ENCODE assay signal across 29 cellular contexts in genomic region chr14:79530555-79530954, GRCh38.
"Had no signal": no experiment of that assay in that cellular context is flagged by ENCODE, and none has a peak within 500 bp of the region (broad histone marks: within the 10 kb centered on the region; RNA-seq: fewer than 3 reads in every experiment).

No MANE protein-coding gene starts in this region.

- H3K36me3 ChIP-seq: left lung, lower lobe of right lung, ovary, right atrium auricular region, stomach, thyroid gland, transverse colon, upper lobe of left lung, vagina had no signal

- FAIRE-seq: islet of Langerhans, kidney had no signal

- ATAC-seq: left colon; left lung; lower lobe of right lung; natural killer cell; sciatic nerve; stimulated activated naive B cell treated with anti-CD40 and anti-IgM and Interleukin-4, amounts not matched to agents 10 μg/mL and 1 μg/mL and 100 μg/mL, for 72 hours; stimulated activated naive CD8-positive, alpha-beta T cell treated with anti-CD3 and anti-CD28 coated beads, Interleukin-15, Interleukin-2, amounts not matched to agents 100 U/mL and 50 U/mL, for 24 hours had no signal

- H3K9me3 Mint-ChIP-seq: nephron progenitor cell; stimulated activated naive B cell treated with anti-CD40 and anti-IgM and Interleukin-4, amounts not matched to agents 10 μg/mL and 1 μg/mL and 100 μg/mL, for 72 hours had no signal

- H3K4me1 Mint-ChIP-seq: immature natural killer cell; naive B cell; natural killer cell; stimulated activated naive B cell treated with anti-CD40 and anti-IgM and Interleukin-4, amounts not matched to agents 10 μg/mL and 1 μg/mL and 100 μg/mL, for 72 hours had no signal

- H3K27ac Mint-ChIP-seq: immature natural killer cell; naive B cell; natural killer cell; progenitor cell of endocrine pancreas; stimulated activated naive B cell treated with anti-CD40 and anti-IgM and Interleukin-4, amounts not matched to agents 10 μg/mL and 1 μg/mL and 100 μg/mL, for 72 hours had no signal

- H3K36me3 Mint-ChIP-seq: naive B cell; natural killer cell; stimulated activated naive B cell treated with anti-CD40 and anti-IgM and Interleukin-4, amounts not matched to agents 10 μg/mL and 1 μg/mL and 100 μg/mL, for 72 hours had no signal

- H3K4me1 ChIP-seq: left lung, lower lobe of right lung, right atrium auricular region, testis, thyroid gland, transverse colon, upper lobe of left lung, vagina had no signal

- H3K27me3 ChIP-seq: left lung, ovary, right atrium auricular region, stomach, testis, thyroid gland, transverse colon, upper lobe of left lung, vagina had no signal

- H3K4me3 ChIP-seq: left lung, lower lobe of right lung, ovary, right atrium auricular region, skin epidermis, stomach, testis, thyroid gland, transverse colon, upper lobe of left lung, vagina had no signal

- H3K9me3 ChIP-seq: left lung, lower lobe of right lung, ovary, right atrium auricular region, stomach, testis, thyroid gland, transverse colon, upper lobe of left lung, vagina had no signal

- H3K4me3 Mint-ChIP-seq: immature natural killer cell; naive B cell; natural killer cell; nephron progenitor cell; stimulated activated naive B cell treated with anti-CD40 and anti-IgM and Interleukin-4, amounts not matched to agents 10 μg/mL and 1 μg/mL and 100 μg/mL, for 72 hours had no signal

- H3K27ac ChIP-seq: left lung, lower lobe of right lung, ovary, right atrium auricular region, skin epidermis, stomach, testis, thyroid gland, transverse colon, upper lobe of left lung, vagina had no signal

- H3K27me3 Mint-ChIP-seq: naive B cell; progenitor cell of endocrine pancreas; stimulated activated naive B cell treated with anti-CD40 and anti-IgM and Interleukin-4, amounts not matched to agents 10 μg/mL and 1 μg/mL and 100 μg/mL, for 72 hours had no signal

- DNase-seq: hypothalamus; immature natural killer cell; kidney; left colon; left lung; lower lobe of right lung; mammary epithelial cell; mesenchymal stem cell; naive B cell; natural killer cell; nephron progenitor cell; ovary; stimulated activated CD4-positive, alpha-beta T cell treated with anti-CD3 and anti-CD28 coated beads, Interleukin-12 subunit alpha, Interleukin-12 subunit beta, amount 100 ng/mL, for 4 hours; stimulated activated CD4-positive, alpha-beta T cell treated with anti-CD3 and anti-CD28 coated beads, Interleukin-15, amount 100 ng/mL, for 24 hours; stimulated activated CD4-positive, alpha-beta T cell treated with anti-CD3 and anti-CD28 coated beads, Interleukin-2, amount 100 ng/mL, for 24 hours; stimulated activated CD4-positive, alpha-beta T cell treated with anti-CD3 and anti-CD28 coated beads, Interleukin-4, amount 100 ng/mL, for 1 hour; stimulated activated naive B cell treated with anti-CD40 and anti-IgM and Interleukin-4, amounts not matched to agents 10 μg/mL and 1 μg/mL and 100 μg/mL, for 72 hours; stimulated activated naive CD8-positive, alpha-beta T cell treated with anti-CD3 and anti-CD28 coated beads, Interleukin-15, Interleukin-2, amounts not matched to agents 100 U/mL and 50 U/mL, for 24 hours; stomach; testis; thyroid gland; transverse colon; upper lobe of left lung had no signal
